ENCODE assay signal across 36 cellular contexts in genomic region chr3:139735191-139735590, GRCh38. TPM values are rescaled to one million over a fixed set of nuclear protein-coding genes. Genes with fewer than 3 reads are reported as not detected.
A peak's percentile ranks its signal among the peaks of the same experiment; 100 is the strongest.
DNase-seq lines count a peak whose midpoint lies in the region; ATAC-seq, FAIRE-seq and TF ChIP-seq lines count a peak whose summit lies in the region.
"Had no signal": no experiment of that assay in that cellular context is flagged by ENCODE, and none has a peak within 500 bp of the region (broad histone marks: within the 10 kb centered on the region; RNA-seq: fewer than 3 reads in every experiment).

No MANE protein-coding gene starts in this region.

- H3K27me3 Mint-ChIP-seq in H9 (ENCODE audit: low read depth), result peaks cover 16% of the 10 kb centered on the region
- H3K27me3 Mint-ChIP-seq: B cell; CD4-positive, CD25-positive, alpha-beta regulatory T cell had no signal

- 0 out of 2 replicates have a peak overlapping the region, but pooled peaks have one; percentile 40 for H3K14ac ChIP-seq in H9 (ENCODE audit: insufficient read depth, low read length)
- H3K14ac ChIP-seq in neuronal stem cell (ENCODE audit: low read length), result no peak overlapping the region

- no peak overlapping the region for H3K4me3 Mint-ChIP-seq in H9
- no peak overlapping the region for H3K4me3 Mint-ChIP-seq in stimulated activated effector memory CD8-positive, alpha-beta T cell treated with anti-CD3 and anti-CD28 coated beads, Interleukin-12 subunit alpha, Interleukin-12 subunit beta, amount 100 ng/mL, for 72 hours
- H3K4me3 Mint-ChIP-seq: B cell; CD14-positive monocyte; CD4-positive, alpha-beta memory T cell; CD4-positive, alpha-beta T cell; CD4-positive, CD25-positive, alpha-beta regulatory T cell; CD8-positive, alpha-beta memory T cell; CD8-positive, alpha-beta T cell had no signal

- H3K4ac ChIP-seq in H9 (ENCODE audit: low read depth, low read length) (no peak overlapping the region), neuronal stem cell (ENCODE audit: low read length) (no peak overlapping the region)

- no peak for TF ChIP-seq CTCF in H9 (conservative IDR thresholded peaks at IDR 0.05)
- TF ChIP-seq CTCF in esophagus muscularis mucosa (IDR thresholded peaks at IDR 0.05), result no peak

- H3K4me3 ChIP-seq in esophagus muscularis mucosa (no peak overlapping the region), neuronal stem cell (ENCODE audit: low read length in 2 of 2) (no peak overlapping the region), small intestine (ENCODE audit: low read depth in 1 of 2, low read length in 2 of 2) (no peak overlapping the region)
- H3K4me3 ChIP-seq: A549; BLaER1; BLaER1 treated with 17β-estradiol and CSF1 and Interleukin-3, amounts not matched to agents 10 nM and 100 nM had no signal

- no peak overlapping the region for H3K23ac ChIP-seq in H9 (ENCODE audit: insufficient read length, low read depth, low read length)
- H3K23ac ChIP-seq in neuronal stem cell (ENCODE audit: low read depth, low read length, poor library complexity), result peak overlapping the region; percentile 48

- no peak for TF ChIP-seq EP300 in esophagus muscularis mucosa (IDR thresholded peaks at IDR 0.05)

- intact Hi-C loops in esophagus muscularis mucosa (cut with DNase I), result no loop called here

- H2BK12ac ChIP-seq in H9 (ENCODE audit: insufficient read length, low read depth, low read length) (no peak overlapping the region), neuronal stem cell (ENCODE audit: low read length) (no peak overlapping the region)

- no peaks in the 10 kb centered on the region for H3K9me3 ChIP-seq in H9 (ENCODE audit: control insufficient read depth, low read depth, low read length)
- no peaks in the 10 kb centered on the region for H3K9me3 ChIP-seq in esophagus muscularis mucosa
- no peaks in the 10 kb centered on the region for H3K9me3 ChIP-seq in neuronal stem cell (replicated peaks in 1 of 2; ENCODE audit: control insufficient read depth in 2 of 2, insufficient read depth in 1 of 2, low read depth in 1 of 2, low read length in 2 of 2)
- H3K9me3 ChIP-seq in small intestine (ENCODE audit: control insufficient read depth, low read depth), result no peaks in the 10 kb centered on the region
- H3K9me3 ChIP-seq: A549; BE2C; BLaER1; BLaER1 treated with 17β-estradiol and CSF1 and Interleukin-3, amounts not matched to agents 10 nM and 100 nM; Caco-2 had no signal

- H3K36me3 ChIP-seq in esophagus muscularis mucosa (no peaks in the 10 kb centered on the region), neuronal stem cell (replicated peaks in 1 of 2; ENCODE audit: control insufficient read depth in 2 of 2, insufficient read depth in 2 of 2, low read length in 2 of 2) (no peaks in the 10 kb centered on the region), small intestine (ENCODE audit: control insufficient read depth in 2 of 2, insufficient read depth in 2 of 2, low read length in 2 of 2) (no peaks in the 10 kb centered on the region)
- H3K36me3 ChIP-seq: BE2C; BLaER1; BLaER1 treated with 17β-estradiol and CSF1 and Interleukin-3, amounts not matched to agents 10 nM and 100 nM had no signal

- no peak overlapping the region for H3K27ac ChIP-seq in H9 (ENCODE audit: insufficient read length, low read depth, low read length)
- no peak overlapping the region for H3K27ac ChIP-seq in esophagus muscularis mucosa (replicated peaks in 1 of 4)
- no peak overlapping the region for H3K27ac ChIP-seq in neuronal stem cell (replicated peaks; ENCODE audit: low read length)
- H3K27ac ChIP-seq in small intestine (ENCODE audit: low read depth in 1 of 2, low read length in 1 of 2), result no peak overlapping the region
- H3K27ac ChIP-seq: 22Rv1; A549; BLaER1; BLaER1 treated with 17β-estradiol and CSF1 and Interleukin-3, amounts not matched to agents 10 nM and 100 nM; C4-2B had no signal

- FAIRE-seq in small intestine (lab: Jason Lieb, UNC), result no peak
- FAIRE-seq: A204.1, A549, D721Med had no signal

- no peak for TF ChIP-seq POLR2A in esophagus muscularis mucosa (IDR thresholded peaks at IDR 0.05; ENCODE audit: low read depth)

- no peak overlapping the region for H2BK5ac ChIP-seq in H9 (ENCODE audit: insufficient read length, low read length)
- no peak overlapping the region for H2BK5ac ChIP-seq in neuronal stem cell (ENCODE audit: low read length)

- H2AFZ ChIP-seq in H9 (ENCODE audit: low read length) (no peak overlapping the region), neuronal stem cell (ENCODE audit: low read length) (no peak overlapping the region)

- H3K9ac ChIP-seq in H9 (ENCODE audit: extremely low read depth, insufficient read length, low read length), result no peak overlapping the region
- H3K9ac ChIP-seq in neuronal stem cell (ENCODE audit: low read depth, low read length, poor library complexity), result no peak overlapping the region
- H3K9ac ChIP-seq: BLaER1; BLaER1 treated with 17β-estradiol and CSF1 and Interleukin-3, amounts not matched to agents 10 nM and 100 nM had no signal

- no peaks in the 10 kb centered on the region for H3K27me3 ChIP-seq in H9 (ENCODE audit: insufficient read depth, low read length)
- peaks cover 0 to 5% (median 0%) of the 10 kb centered on the region in 4 donors for H3K27me3 ChIP-seq in esophagus muscularis mucosa
- H3K27me3 ChIP-seq in neuronal stem cell (ENCODE audit: control insufficient read depth in 3 of 3, insufficient read depth in 3 of 3, low read depth in 1 of 3, low read length in 3 of 3), result no peaks in the 10 kb centered on the region
- H3K27me3 ChIP-seq in small intestine (ENCODE audit: control insufficient read depth in 2 of 2, insufficient read depth in 2 of 2, low read length in 2 of 2), result no peaks in the 10 kb centered on the region
- H3K27me3 ChIP-seq: BE2C; BLaER1; BLaER1 treated with 17β-estradiol and CSF1 and Interleukin-3, amounts not matched to agents 10 nM and 100 nM had no signal

- H3K4me2 ChIP-seq in H9 (ENCODE audit: insufficient read depth, insufficient read length, low read length) (no peak overlapping the region), neuronal stem cell (ENCODE audit: insufficient read depth, low read length, poor library complexity, severe bottlenecking) (no peak overlapping the region)
- H3K4me2 ChIP-seq: A549, BLaER1 had no signal

- no peak overlapping the region for H3K18ac ChIP-seq in H9 (ENCODE audit: insufficient read length, low read depth, low read length)
- H3K18ac ChIP-seq in neuronal stem cell (ENCODE audit: low read length), result no peak overlapping the region

- H2BK120ac ChIP-seq in H9 (ENCODE audit: low read depth, low read length, poor library complexity, severe bottlenecking), result no peak overlapping the region
- no peak overlapping the region for H2BK120ac ChIP-seq in neuronal stem cell (ENCODE audit: low read depth, low read length)

- H3K9me3 Mint-ChIP-seq in H9, result no peaks in the 10 kb centered on the region; a peak in 1 of 5 replicates
- peaks cover 3% of the 10 kb centered on the region for H3K9me3 Mint-ChIP-seq in stimulated activated effector memory CD8-positive, alpha-beta T cell treated with anti-CD3 and anti-CD28 coated beads, Interleukin-12 subunit alpha, Interleukin-12 subunit beta, amount 100 ng/mL, for 72 hours
- H3K9me3 Mint-ChIP-seq: CD4-positive, alpha-beta T cell; CD4-positive, CD25-positive, alpha-beta regulatory T cell; CD8-positive, alpha-beta T cell had no signal

- no peaks in the 10 kb centered on the region for H3K4me1 Mint-ChIP-seq in H9
- H3K4me1 Mint-ChIP-seq in stimulated activated effector memory CD8-positive, alpha-beta T cell treated with anti-CD3 and anti-CD28 coated beads, Interleukin-12 subunit alpha, Interleukin-12 subunit beta, amount 100 ng/mL, for 72 hours, result no peaks in the 10 kb centered on the region
- H3K4me1 Mint-ChIP-seq: B cell; CD14-positive monocyte; CD4-positive, alpha-beta memory T cell; CD4-positive, CD25-positive, alpha-beta regulatory T cell; CD8-positive, alpha-beta memory T cell had no signal

- ATAC-seq in stimulated activated effector memory CD8-positive, alpha-beta T cell treated with anti-CD3 and anti-CD28 coated beads, Interleukin-12 subunit alpha, Interleukin-12 subunit beta, amount 100 ng/mL, for 72 hours, result peak; percentile 25
- ATAC-seq: A549; CD8-positive, alpha-beta T cell had no signal

- H3K4me1 ChIP-seq in H9 (ENCODE audit: insufficient read depth, low read length) (no peaks in the 10 kb centered on the region), esophagus muscularis mucosa (no peaks in the 10 kb centered on the region), neuronal stem cell (ENCODE audit: control insufficient read depth in 2 of 2, insufficient read depth in 1 of 2, low read depth in 1 of 2, low read length in 2 of 2) (no peaks in the 10 kb centered on the region), small intestine (ENCODE audit: control insufficient read depth in 2 of 2, insufficient read depth in 1 of 2, low read depth in 1 of 2, low read length in 1 of 2) (no peaks in the 10 kb centered on the region)
- H3K4me1 ChIP-seq: A549, BE2C, BLaER1, Caco-2 had no signal

- H3K27ac Mint-ChIP-seq in H9, result no peak overlapping the region
- H3K27ac Mint-ChIP-seq in stimulated activated effector memory CD8-positive, alpha-beta T cell treated with anti-CD3 and anti-CD28 coated beads, Interleukin-12 subunit alpha, Interleukin-12 subunit beta, amount 100 ng/mL, for 72 hours, result no peak overlapping the region
- H3K27ac Mint-ChIP-seq: B cell; CD14-positive monocyte; CD4-positive, alpha-beta memory T cell; CD4-positive, alpha-beta T cell; CD4-positive, CD25-positive, alpha-beta regulatory T cell; CD8-positive, alpha-beta memory T cell; CD8-positive, alpha-beta T cell had no signal

- no peaks in the 10 kb centered on the region; a peak in 1 of 7 replicates for H3K36me3 Mint-ChIP-seq in H9 (ENCODE audit: insufficient read depth in 1 of 3, low read depth in 3 of 3)
- no peaks in the 10 kb centered on the region for H3K36me3 Mint-ChIP-seq in stimulated activated effector memory CD8-positive, alpha-beta T cell treated with anti-CD3 and anti-CD28 coated beads, Interleukin-12 subunit alpha, Interleukin-12 subunit beta, amount 100 ng/mL, for 72 hours
- H3K36me3 Mint-ChIP-seq: CD14-positive monocyte; CD4-positive, alpha-beta memory T cell; CD4-positive, CD25-positive, alpha-beta regulatory T cell; CD8-positive, alpha-beta memory T cell; CD8-positive, alpha-beta T cell had no signal

- no peak overlapping the region for H2BK20ac ChIP-seq in H9 (ENCODE audit: low read depth, low read length, poor library complexity, severe bottlenecking)

- H3K56ac ChIP-seq in H9 (ENCODE audit: insufficient read length, low read depth, low read length), result no peak overlapping the region

- no peaks in the 10 kb centered on the region for H3K79me2 ChIP-seq in H9 (ENCODE audit: insufficient read depth, low read length)

- H2AK5ac ChIP-seq in H9 (ENCODE audit: insufficient read length, low read length) (no peak overlapping the region), neuronal stem cell (ENCODE audit: low read depth, low read length) (no peak overlapping the region)

- no peak overlapping the region for H3T11ph ChIP-seq in H9 (ENCODE audit: low read length)

- no peak overlapping the region for H4K8ac ChIP-seq in H9 (replicated peaks; ENCODE audit: insufficient read length, low read depth, low read length)
- no peak overlapping the region for H4K8ac ChIP-seq in neuronal stem cell (ENCODE audit: low read depth, low read length)

- H4K91ac ChIP-seq in H9 (ENCODE audit: insufficient read length, low read depth, low read length), result no peak overlapping the region
- no peak overlapping the region for H4K91ac ChIP-seq in neuronal stem cell (ENCODE audit: low read depth, low read length, poor library complexity)

- no peak for DNase-seq in H9
- peak; percentile 91 for DNase-seq in esophagus muscularis mucosa (ENCODE audit: extremely low spot score)
- no peak for DNase-seq in neuronal stem cell (ENCODE audit: low spot score)
- no peak for DNase-seq in stimulated activated effector memory CD8-positive, alpha-beta T cell treated with anti-CD3 and anti-CD28 coated beads, Interleukin-12 subunit alpha, Interleukin-12 subunit beta, amount 100 ng/mL, for 72 hours (ENCODE audit: low spot score in 2 of 2)
- DNase-seq in NCI-H748 treated with DMSO at 0.1 percent for 48 hours (lab: John Stamatoyannopoulos, UW), result no peak
- no peak for DNase-seq in dermis blood vessel endothelial cell
- DNase-seq in small intestine, result no peak
- no peak for DNase-seq in NCI-H1436 (lab: John Stamatoyannopoulos, UW)
- DNase-seq: 8988T; ACHN; AML-193; BE2C; C1 segment of cervical spinal cord; Caco-2; Calu3; CD4-positive, alpha-beta memory T cell; CD4-positive, alpha-beta T cell; CD4-positive, CD25-positive, alpha-beta regulatory T cell; CD8-positive, alpha-beta memory T cell; CD8-positive, alpha-beta T cell; COR-L47; DMS 273 treated with DMSO at 0.1 percent for 48 hours; DMS153; DMS53; DND-41; EL had no signal

- H3K79me1 ChIP-seq in H9 (ENCODE audit: insufficient read depth, low read depth, low read length, poor library complexity, severe bottlenecking) (no peaks in the 10 kb centered on the region), neuronal stem cell (ENCODE audit: low read depth, low read length) (no peaks in the 10 kb centered on the region)

- no CpG with 5 or more reads among the region's 6 CpGs for WGBS in H9 (ENCODE audit: extremely low coverage, insufficient read length, low lambda C conversion rate)
- 82% methylated on average over 6 of the region's 6 CpGs for WGBS in esophagus muscularis mucosa
- WGBS in neuronal stem cell (ENCODE audit: extremely low coverage in 2 of 2, insufficient read length in 2 of 2, insufficient replicate concordance in 1 of 2), 2 donors, result no CpG with 5 or more reads among the region's 6 CpGs
- 79 to 86% (median 80%) methylated on average over 6 of the region's 6 CpGs for WGBS in small intestine, 3 donors

- no peak overlapping the region for H4K5ac ChIP-seq in H9 (ENCODE audit: insufficient read length, low read depth, low read length)

- no peaks in the 10 kb centered on the region for H3K23me2 ChIP-seq in H9 (ENCODE audit: insufficient read length, low read depth, low read length, poor library complexity, severe bottlenecking)

- no peak overlapping the region for H2BK15ac ChIP-seq in H9 (ENCODE audit: low read depth, low read length)
- no peak overlapping the region for H2BK15ac ChIP-seq in neuronal stem cell (ENCODE audit: low read length)

- no peaks in the 10 kb centered on the region for H4K20me1 ChIP-seq in H9 (ENCODE audit: control insufficient read depth, insufficient read depth, insufficient read length)
- H4K20me1 ChIP-seq: BLaER1; BLaER1 treated with 17β-estradiol and CSF1 and Interleukin-3, amounts not matched to agents 10 nM and 100 nM had no signal

RNA-seq across cellular contexts. Expression of gene NMNAT3, which starts 57.4 kb away (rescaled TPM):
- 1.2 and 1.3 TPM in 2 replicates for total RNA-seq in H9 (2021)
- total RNA-seq in esophagus muscularis mucosa, result 10 to 100 TPM; 10.7 to 15.6 (median 11.4) TPM
- 0.20 TPM for polyA plus RNA-seq in neuronal stem cell (2013, experiment 1 of 2)
- polyA plus RNA-seq in neuronal stem cell (2013, experiment 2 of 2), result 0.24 TPM
- total RNA-seq in dermis blood vessel endothelial cell, result 1.1 and 1.5 TPM in 2 replicates
- polyA plus RNA-seq in small intestine, result 1 to 10 TPM; 2.5 to 9.9 (median 5.1) TPM
- total RNA-seq: A172 had no signal
